8 cellular contexts compared by ENCODE assay signal in genomic region chr9:74570879-74571512, GRCh38.
DNase-seq lines count a peak whose midpoint lies in the region; ATAC-seq and TF ChIP-seq lines count a peak whose summit lies in the region.

No MANE protein-coding gene starts in this region.

- H3K36me3 ChIP-seq in upper lobe of right lung, result no peaks in the 10 kb centered on the region

- no peak overlapping the region for H3K27ac Mint-ChIP-seq in activated CD4-positive, alpha-beta memory T cell treated with anti-CD3 and anti-CD28 coated beads for 36 hours

- peak; percentile 61 for TF ChIP-seq CTCF in upper lobe of right lung (IDR thresholded peaks at IDR 0.05)

- ATAC-seq in GM21360 (IDR thresholded peaks at IDR 0.05; ENCODE audit: unreplicated experiment) (peak; percentile 86), upper lobe of right lung (peak; percentile 58), HG03108 (IDR thresholded peaks at IDR 0.05; ENCODE audit: unreplicated experiment) (no peak)

- peaks cover 2% of the 10 kb centered on the region for H3K27me3 Mint-ChIP-seq in activated CD4-positive, alpha-beta memory T cell treated with anti-CD3 and anti-CD28 coated beads for 36 hours

- H3K27ac ChIP-seq in upper lobe of right lung, result no peak overlapping the region

- intact Hi-C loops in activated CD4-positive, alpha-beta memory T cell treated with anti-CD3 and anti-CD28 coated beads for 36 hours (cut with micrococcal nuclease), result loop anchor here (2.0 to 10.0 kb wide), 3 partner anchors 174 to 1370 kb away; no protein-coding TSS in a partner anchor
- intact Hi-C loops in upper lobe of right lung (cut with DNase I), result no loop called here

- no peaks in the 10 kb centered on the region for H3K9me3 ChIP-seq in upper lobe of right lung

- no peak overlapping the region for H3K4me3 Mint-ChIP-seq in activated CD4-positive, alpha-beta memory T cell treated with anti-CD3 and anti-CD28 coated beads for 36 hours

- no peaks in the 10 kb centered on the region for H3K9me3 Mint-ChIP-seq in activated CD4-positive, alpha-beta memory T cell treated with anti-CD3 and anti-CD28 coated beads for 36 hours

- no peaks in the 10 kb centered on the region for H3K4me1 Mint-ChIP-seq in activated CD4-positive, alpha-beta memory T cell treated with anti-CD3 and anti-CD28 coated beads for 36 hours (ENCODE audit: low read depth)

- H3K4me1 ChIP-seq in upper lobe of right lung, result no peaks in the 10 kb centered on the region

- no peaks in the 10 kb centered on the region for H3K36me3 Mint-ChIP-seq in activated CD4-positive, alpha-beta memory T cell treated with anti-CD3 and anti-CD28 coated beads for 36 hours

- POLR2A ChIA-PET in activated CD4-positive, alpha-beta memory T cell treated with anti-CD3 and anti-CD28 coated beads for 36 hours (lab: Charles Lee), result no interaction called here

- DNase-seq in NCI-H2171 treated with DMSO at 0.1 percent for 48 hours (lab: John Stamatoyannopoulos, UW) (peak; percentile 25), NCI-H2171 (lab: John Stamatoyannopoulos, UW) (no peak), iPS-NIHi11 (ENCODE audit: low spot score) (peak; percentile 33), upper lobe of right lung (no peak)
- DNase-seq in Jurkat, Clone E6-1 (ENCODE audit: low read depth, low spot score), result peak; percentile 33
- DNase-seq in activated CD4-positive, alpha-beta memory T cell treated with anti-CD3 and anti-CD28 coated beads for 36 hours, result peak; percentile 19

- H3K27me3 ChIP-seq in upper lobe of right lung, result no peaks in the 10 kb centered on the region

- CTCF ChIA-PET in activated CD4-positive, alpha-beta memory T cell treated with anti-CD3 and anti-CD28 coated beads for 36 hours (lab: Charles Lee), result no interaction called here

- no peak overlapping the region for H3K4me3 ChIP-seq in Jurkat, Clone E6-1 (ENCODE audit: low read length)
- no peak overlapping the region for H3K4me3 ChIP-seq in upper lobe of right lung

Comparison
In these comparisons a context has a peak if more than half of its experiments do, and no peak if none do; other contexts are left out.
1. DNase-seq: peak in NCI-H2171 treated with DMSO at 0.1 percent for 48 hours (single experiment), Jurkat, Clone E6-1 (single experiment), activated CD4-positive, alpha-beta memory T cell treated with anti-CD3 and anti-CD28 coated beads for 36 hours (single experiment) and iPS-NIHi11 (single experiment); none in NCI-H2171 (single experiment) and upper lobe of right lung (single experiment).